11 cellular contexts compared by ENCODE assay signal in the genomic region with DNA sequence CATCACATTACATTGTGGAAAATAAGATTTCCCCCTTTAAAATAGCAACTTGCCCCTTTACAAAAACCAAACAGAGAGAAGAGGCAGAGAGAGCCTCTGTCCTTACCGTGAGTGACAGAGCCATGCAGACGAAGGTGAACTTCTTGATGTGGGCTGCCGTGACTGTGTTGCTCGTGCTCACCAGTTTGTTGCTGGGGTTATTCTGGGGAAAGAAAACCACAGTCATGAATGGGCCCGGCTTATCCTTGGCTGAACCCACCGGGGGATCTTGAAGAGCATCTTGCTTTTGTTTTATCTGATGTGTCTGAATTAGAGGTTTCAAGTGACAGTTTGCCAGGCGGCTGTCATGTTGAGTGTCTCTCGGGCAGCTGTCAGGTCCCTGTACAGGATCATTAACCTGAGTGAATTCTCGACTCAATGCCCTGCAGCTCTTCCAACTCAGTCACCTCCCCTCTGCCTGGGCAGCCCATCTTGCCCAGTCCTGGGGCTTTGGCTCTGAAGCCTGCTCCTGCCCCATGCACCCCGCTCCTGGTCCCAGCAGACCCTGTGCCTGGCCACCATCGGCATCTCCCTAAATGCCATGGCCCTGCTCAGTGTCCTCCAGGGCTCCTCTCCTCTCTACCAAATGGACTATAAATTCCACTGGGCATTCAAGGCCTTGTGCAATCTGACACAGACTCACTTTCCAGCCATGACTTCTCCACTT.
DNase-seq lines count a peak whose midpoint lies in the region; ATAC-seq and TF ChIP-seq lines count a peak whose summit lies in the region.
"Had no signal": no experiment of that assay in that cellular context is flagged by ENCODE, and none has a peak within 500 bp of the region (broad histone marks: within the 10 kb centered on the region; RNA-seq: fewer than 3 reads in every experiment).

No MANE protein-coding gene starts in this region.

- peaks cover 52% of the 10 kb centered on the region for H3K4me1 Mint-ChIP-seq in brain

- H3K4me3 Mint-ChIP-seq in brain = no peak overlapping the region
- H3K4me3 Mint-ChIP-seq: activated T-helper 1 cell treated with anti-CD3 and anti-CD28 coated beads, Interleukin-12 subunit alpha, Interleukin-12 subunit beta, Interleukin-2, Interleukin-4 antibody, amounts not matched to agents 30 ng/mL and 10 ng/mL and 1 ng/mL, durations not matched to agents 14 hours and 24 hours and 36 hours; immature natural killer cell; type B pancreatic cell had no signal

- no peak for TF ChIP-seq CTCF in brain (conservative IDR thresholded peaks at IDR 0.05)

- H3K9me3 Mint-ChIP-seq in activated naive CD4-positive, alpha-beta T cell treated with anti-CD3 and anti-CD28 coated beads, Interleukin-2, amount 50 U/mL, for 72 hours = no peaks in the 10 kb centered on the region
- no peaks in the 10 kb centered on the region for H3K9me3 Mint-ChIP-seq in brain
- H3K9me3 Mint-ChIP-seq: activated T-helper 1 cell treated with anti-CD3 and anti-CD28 coated beads, Interleukin-12 subunit alpha, Interleukin-12 subunit beta, Interleukin-2, Interleukin-4 antibody, amounts not matched to agents 30 ng/mL and 10 ng/mL and 1 ng/mL, durations not matched to agents 14 hours and 24 hours and 36 hours; immature natural killer cell; type B pancreatic cell had no signal

- no peak for DNase-seq in activated naive CD4-positive, alpha-beta T cell treated with anti-CD3 and anti-CD28 coated beads, Interleukin-2, amount 50 U/mL, for 72 hours (ENCODE audit: low spot score in 2 of 2)
- no peak for DNase-seq in activated naive CD4-positive, alpha-beta T cell treated with anti-CD3 and anti-CD28 coated beads, Interleukin-2, amount 50 U/mL, for 16 hours
- DNase-seq in NCI-H510A treated with DMSO at 0.1 percent for 48 hours (lab: John Stamatoyannopoulos, UW) = peak; percentile 53
- DNase-seq in substantia nigra (lab: John Stamatoyannopoulos, UW) = no peak
- no peak for DNase-seq in SW480 (ENCODE audit: low spot score)
- DNase-seq: immature natural killer cell had no signal

- no peaks in the 10 kb centered on the region for H3K27me3 Mint-ChIP-seq in brain
- H3K27me3 Mint-ChIP-seq: type B pancreatic cell had no signal

- peak overlapping the region; percentile 23 to 72 for H3K27ac Mint-ChIP-seq in activated naive CD4-positive, alpha-beta T cell treated with anti-CD3 and anti-CD28 coated beads, Interleukin-2, amount 50 U/mL, for 72 hours
- H3K27ac Mint-ChIP-seq in brain = peak overlapping the region in 4 of 5 experiments; percentile 48 to 61 (median 50)
- H3K27ac Mint-ChIP-seq: activated T-helper 1 cell treated with anti-CD3 and anti-CD28 coated beads, Interleukin-12 subunit alpha, Interleukin-12 subunit beta, Interleukin-2, Interleukin-4 antibody, amounts not matched to agents 30 ng/mL and 10 ng/mL and 1 ng/mL, durations not matched to agents 14 hours and 24 hours and 36 hours; type B pancreatic cell had no signal

- H3K36me3 Mint-ChIP-seq in activated naive CD4-positive, alpha-beta T cell treated with anti-CD3 and anti-CD28 coated beads, Interleukin-2, amount 50 U/mL, for 72 hours = peaks cover 0 to 16% of the 10 kb centered on the region in 2 donors
- peaks cover 40% of the 10 kb centered on the region for H3K36me3 Mint-ChIP-seq in brain

- peak overlapping the region; percentile 27 for H3K27ac ChIP-seq in substantia nigra (ENCODE audit: low read depth, low read length, poor library complexity, severe bottlenecking)

- ATAC-seq in activated naive CD4-positive, alpha-beta T cell treated with anti-CD3 and anti-CD28 coated beads, Interleukin-2, amount 50 U/mL, for 72 hours = peak; percentile 22 to 55
- ATAC-seq in GM18861 (IDR thresholded peaks at IDR 0.05; ENCODE audit: unreplicated experiment) = no peak
- ATAC-seq in activated CD4-positive, CD25-positive, alpha-beta regulatory T cell treated with anti-CD3 and anti-CD28 coated beads, Interleukin-2, amount 50 U/mL, for 24 hours = no peak

Comparison
In these comparisons a context has a peak if more than half of its experiments do, and no peak if none do; other contexts are left out.
1. ATAC-seq: peak in activated naive CD4-positive, alpha-beta T cell treated with anti-CD3 and anti-CD28 coated beads, Interleukin-2, amount 50 U/mL, for 72 hours (2 of 2); none in GM18861 (single experiment) and activated CD4-positive, CD25-positive, alpha-beta regulatory T cell treated with anti-CD3 and anti-CD28 coated beads, Interleukin-2, amount 50 U/mL, for 24 hours (0 of 2).